In the genomic region with DNA sequence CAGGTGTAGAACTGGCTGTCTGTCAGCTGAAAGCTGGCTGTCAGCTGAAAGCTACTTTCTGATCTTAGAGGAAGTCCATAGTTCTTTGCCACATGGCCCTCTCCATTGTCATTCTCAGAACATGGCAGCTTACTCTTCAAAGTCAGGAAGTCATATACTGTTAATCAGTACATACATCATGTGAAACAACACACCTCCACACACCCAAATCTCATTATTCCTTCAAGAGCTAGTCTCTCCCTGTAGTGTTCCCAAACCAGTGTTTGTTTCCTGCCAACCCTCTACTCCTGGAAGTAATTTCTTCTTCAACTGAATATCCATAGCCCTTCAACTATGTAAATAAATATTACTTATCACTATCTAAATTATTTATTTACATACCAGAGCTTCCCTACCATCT, we compare ENCODE assay signal across 3 cellular contexts. TPM values are rescaled to one million over a fixed set of nuclear protein-coding genes. Genes with fewer than 3 reads are reported as not detected.
"Had no signal": no experiment of that assay in that cellular context is flagged by ENCODE, and none has a peak within 500 bp of the region (broad histone marks: within the 10 kb centered on the region; RNA-seq: fewer than 3 reads in every experiment).

No MANE protein-coding gene starts in this region.

- DNase-seq: GDM1, GF-D8 had no signal

- H3K4me3 ChIP-seq: GM12878 had no signal

- ATAC-seq: GM12878 had no signal

RNA-seq across cellular contexts. Expression of a gene that starts 58.9 kb away (rescaled TPM):
- total RNA-seq: GM12878 had no signal
- polyA plus RNA-seq: GM12878 had no signal
